In genomic region chr2:215404357-215404719, GRCh38 we compare ENCODE assay signal across 19 cellular contexts. TPM values are rescaled to one million over a fixed set of nuclear protein-coding genes. Genes with fewer than 3 reads are reported as not detected.
A peak's percentile ranks its signal among the peaks of the same experiment; 100 is the strongest.
DNase-seq lines count a peak whose midpoint lies in the region; ATAC-seq, FAIRE-seq and TF ChIP-seq lines count a peak whose summit lies in the region.
"Had no signal": no experiment of that assay in that cellular context is flagged by ENCODE, and none has a peak within 500 bp of the region (broad histone marks: within the 10 kb centered on the region; RNA-seq: fewer than 3 reads in every experiment).

No MANE protein-coding gene starts in this region.

- H3K9me3 Mint-ChIP-seq in HFFc6, result no peaks in the 10 kb centered on the region
- H3K9me3 Mint-ChIP-seq in chondrocyte (ENCODE audit: low read depth), result no peaks in the 10 kb centered on the region
- H3K9me3 Mint-ChIP-seq in osteocyte (ENCODE audit: unreplicated experiment), result no peaks in the 10 kb centered on the region
- H3K9me3 Mint-ChIP-seq: CD14-positive monocyte had no signal

- POLR2A ChIA-PET in RWPE1 (lab: Yijun Ruan, JAX; ENCODE audit: low non-redundant PET), result interaction anchor here (0.6 kb wide), 1 partner anchor 1180 kb away, joined by 4 read pairs; no protein-coding TSS in a partner anchor

- intact Hi-C loops in heart left ventricle (cut with DNase I), result no loop called here

- no peak overlapping the region for H3K4me3 Mint-ChIP-seq in HFFc6
- no peak overlapping the region for H3K4me3 Mint-ChIP-seq in chondrocyte (ENCODE audit: unreplicated experiment)
- H3K4me3 Mint-ChIP-seq in osteocyte (ENCODE audit: unreplicated experiment), result no peak overlapping the region
- H3K4me3 Mint-ChIP-seq: CD14-positive monocyte had no signal

- TF ChIP-seq POLR2A in heart left ventricle (IDR thresholded peaks at IDR 0.05), result no peak

- no peak for FAIRE-seq in D721Med (lab: Jason Lieb, UNC)

- WGBS in urinary bladder, result 88% methylated on average over 7 of the region's 7 CpGs
- 90 to 94% (median 92%) methylated on average over 7 of the region's 7 CpGs for WGBS in heart left ventricle, 4 donors

- no peak for DNase-seq in HFFc6
- DNase-seq in chondrocyte (ENCODE audit: low spot score), result no peak
- DNase-seq in osteocyte (ENCODE audit: extremely low spot score, unreplicated experiment), result no peak
- DNase-seq in heart left ventricle, result no peak
- DNase-seq in D721Med (ENCODE audit: insufficient read length, low spot score), result no peak
- no peak for DNase-seq in RWPE1 (ENCODE audit: low spot score)
- DNase-seq: ACHN, DMS79 treated with DMSO at 0.1 percent for 48 hours, KG1, NCI-H1417 treated with DMSO at 0.1 percent for 48 hours, NCI-H187 treated with DMSO at 0.1 percent for 48 hours, NCI-H226, NCI-H524, SHP77 treated with DMSO at 0.1 percent for 48 hours had no signal

- H3K27me3 Mint-ChIP-seq in HFFc6 (ENCODE audit: insufficient read depth) (peaks cover 14% of the 10 kb centered on the region), chondrocyte (ENCODE audit: low read depth) (no peaks in the 10 kb centered on the region), osteocyte (ENCODE audit: unreplicated experiment) (no peaks in the 10 kb centered on the region)

- no peak for ATAC-seq in HG03175 (IDR thresholded peaks at IDR 0.05; ENCODE audit: unreplicated experiment)
- ATAC-seq in heart left ventricle, result no peak
- ATAC-seq: SK-N-SH treated with all-trans-retinoic acid at 6 μM for 48 hours had no signal

- no peaks in the 10 kb centered on the region for H3K27me3 ChIP-seq in heart left ventricle

- TF ChIP-seq CTCF in HFFc6 (IDR thresholded peaks at IDR 0.05), result no peak
- no peak for TF ChIP-seq CTCF in chondrocyte (IDR thresholded peaks at IDR 0.05)
- no peak for TF ChIP-seq CTCF in osteocyte (IDR thresholded peaks at IDR 0.05)
- no peak for TF ChIP-seq CTCF in heart left ventricle (IDR thresholded peaks at IDR 0.05)
- no peak for TF ChIP-seq CTCF in D721Med (IDR thresholded peaks at IDR 0.05; ENCODE audit: insufficient read depth, missing control alignments)
- no peak for TF ChIP-seq CTCF in RWPE1 (conservative IDR thresholded peaks at IDR 0.05; ENCODE audit: low read depth)

- H3K4me1 Mint-ChIP-seq in HFFc6 (ENCODE audit: low read depth) (peaks cover 71% of the 10 kb centered on the region), chondrocyte (ENCODE audit: low read depth) (peaks cover 83% of the 10 kb centered on the region), osteocyte (ENCODE audit: unreplicated experiment) (peaks cover 80% of the 10 kb centered on the region)
- H3K4me1 Mint-ChIP-seq: CD14-positive monocyte had no signal

- H3K4me1 ChIP-seq in urinary bladder (ENCODE audit: insufficient read depth), result no peaks in the 10 kb centered on the region
- H3K4me1 ChIP-seq in heart left ventricle, result peaks cover 0 to 20% (median 0%) of the 10 kb centered on the region in 12 donors

- H3K36me3 ChIP-seq in urinary bladder (ENCODE audit: insufficient read depth) (peaks cover 2% of the 10 kb centered on the region), heart left ventricle (peaks cover 0 to 97% (median 68%) of the 10 kb centered on the region in 9 donors)
- H3K36me3 ChIP-seq: HAP-1 had no signal

- H3K27ac Mint-ChIP-seq in HFFc6, result peak overlapping the region; percentile 63
- peak overlapping the region; percentile 66 for H3K27ac Mint-ChIP-seq in chondrocyte (ENCODE audit: unreplicated experiment)
- peak overlapping the region; percentile 87 for H3K27ac Mint-ChIP-seq in osteocyte (ENCODE audit: unreplicated experiment)
- H3K27ac Mint-ChIP-seq: CD14-positive monocyte had no signal

- H3K9me3 ChIP-seq in heart left ventricle, result no peaks in the 10 kb centered on the region
- H3K9me3 ChIP-seq: HAP-1 had no signal

- no peak overlapping the region for H3K4me3 ChIP-seq in urinary bladder (ENCODE audit: low read depth, low read length)
- H3K4me3 ChIP-seq in heart left ventricle, result no peak overlapping the region
- H3K4me3 ChIP-seq: HAP-1 had no signal

- H3K36me3 Mint-ChIP-seq in HFFc6 (ENCODE audit: low read depth), result peaks cover 71% of the 10 kb centered on the region
- H3K36me3 Mint-ChIP-seq in chondrocyte (ENCODE audit: low read depth), result peaks cover 67% of the 10 kb centered on the region
- H3K36me3 Mint-ChIP-seq in osteocyte (ENCODE audit: unreplicated experiment), result peaks cover 86% of the 10 kb centered on the region
- H3K36me3 Mint-ChIP-seq: CD14-positive monocyte had no signal

- CTCF ChIA-PET in RWPE1 (lab: Yijun Ruan, JAX), result no interaction called here

- H3K27ac ChIP-seq in urinary bladder (ENCODE audit: low read depth), result peak overlapping the region; percentile 71
- peak overlapping the region in 1 of 12 donors; percentile 27 for H3K27ac ChIP-seq in heart left ventricle
- H3K27ac ChIP-seq in RWPE1, result no peak overlapping the region

RNA-seq across cellular contexts. Expression of gene FN1, which starts 31.5 kb away (rescaled TPM):
- 1,000 to 10,000 TPM; 2,848 to 5,249 (median 2,869) TPM for total RNA-seq in HFFc6 (2021; fragmentation: NEBNext Ultra II Directional; extraction: Animal tissue kit (Norgen Biotek cat#: 25700))
- 30,644 to 36,263 TPM (median 31,288 TPM) in 3 replicates for total RNA-seq in chondrocyte
- 16,854 and 18,487 TPM in 2 replicates for total RNA-seq in osteocyte
- total RNA-seq in urinary bladder, result 1,853 TPM
- polyA plus RNA-seq in urinary bladder, result 1,813 TPM
- 1,000 to 10,000 TPM in 1 of 9 donors, 100 to 1,000 TPM in 8; 118 to 1,418 (median 343) TPM for total RNA-seq in heart left ventricle
- 100 to 1,000 TPM; 100 to 527 TPM for polyA plus RNA-seq in heart left ventricle
